In genomic region chr7:149714081-149714909, GRCh38 we compare ENCODE assay signal across 1 cellular context.
A peak's percentile ranks its signal among the peaks of the same experiment; 100 is the strongest.
TF ChIP-seq lines count a peak whose summit lies in the region.

No MANE protein-coding gene starts in this region.

TF ChIP-seq in K562, 482 proteins besides CTCF, POLR2A, EP300 and RAD21 (continued from another document and continues in another):
- TF ChIP-seq CLOCK (CRISPR knock-in tag; IDR thresholded peaks at IDR 0.05; ENCODE audit: borderline replicate concordance) (no peak), RBM15 (IDR thresholded peaks at IDR 0.05; ENCODE audit: insufficient read depth, low read length) (no peak), PRPF4 (IDR thresholded peaks at IDR 0.05; ENCODE audit: insufficient read depth, low read depth, low read length, poor library complexity, severe bottlenecking) (no peak), NUFIP1 (IDR thresholded peaks at IDR 0.05; ENCODE audit: partially characterized antibody) (no peak), ZNF316 (IDR thresholded peaks at IDR 0.05) (no peak), ZBTB8A (IDR thresholded peaks at IDR 0.05; ENCODE audit: partially characterized antibody) (no peak), TRIM28 (IDR thresholded peaks at IDR 0.05) (0 out of 2 replicates have a peak, but pooled peaks have one; percentile 26), BMI1 (IDR thresholded peaks at IDR 0.05; ENCODE audit: low read length) (no peak), ZNF174 (CRISPR knock-in tag; IDR thresholded peaks at IDR 0.05) (no peak), ZBTB2 (IDR thresholded peaks at IDR 0.05) (peak; percentile 44; the same call in 1 of the 2 replicates), TSC22D4 (tag; IDR thresholded peaks at IDR 0.05) (no peak), KLF16 (IDR thresholded peaks at IDR 0.05) (no peak), SMAD2 (IDR thresholded peaks at IDR 0.05; ENCODE audit: low read depth, low read length) (no peak), CBX8 (IDR thresholded peaks at IDR 0.05; ENCODE audit: borderline replicate concordance, extremely low read depth, low read depth, low read length, poor library complexity, severe bottlenecking) (no peak), SRSF7 (optimal IDR thresholded peaks at IDR 0.05; ENCODE audit: low read depth, low read length) (no peak), CSDE1 (IDR thresholded peaks at IDR 0.05) (no peak), EP400 (IDR thresholded peaks at IDR 0.05) (peak; percentile 36; the same call in 1 of the 2 replicates), YY1 (IDR thresholded peaks at IDR 0.05; ENCODE audit: borderline replicate concordance in 1 of 3, control insufficient read depth in 1 of 3, extremely low read depth in 1 of 3, insufficient read depth in 3 of 3, insufficient read length in 1 of 3, insufficient replicate concordance in 2 of 3, low read depth in 1 of 3, low read length in 2 of 3) (peak in 2 of 3 experiments; percentile 35 to 57), ZBTB33 (CRISPR knock-in tag; IDR thresholded peaks at IDR 0.05) (no peak), SUPT5H (IDR thresholded peaks at IDR 0.05) (peak; percentile 49), CREBBP (IDR thresholded peaks at IDR 0.05; ENCODE audit: low read depth, low read length) (no peak), HINFP (tag; conservative IDR thresholded peaks at IDR 0.05; ENCODE audit: low read depth) (no peak), PCBP1 (IDR thresholded peaks at IDR 0.05; ENCODE audit: low read depth, low read length, poor library complexity, severe bottlenecking) (no peak), HMG20B (CRISPR knock-in tag; IDR thresholded peaks at IDR 0.05) (no peak), HMGN3 (IDR thresholded peaks at IDR 0.05; ENCODE audit: borderline replicate concordance, extremely low read depth, insufficient read length, low read depth, low read length) (peak; percentile 54), DPF2 (IDR thresholded peaks at IDR 0.05) (peak; percentile 72; the same call in 1 of the 2 replicates), ZNF436 (CRISPR knock-in tag; IDR thresholded peaks at IDR 0.05) (no peak), SAP30 (IDR thresholded peaks at IDR 0.05; ENCODE audit: borderline replicate concordance, insufficient read depth, low read depth, low read length, poor library complexity, severe bottlenecking) (peak; percentile 76), MLLT1 (IDR thresholded peaks at IDR 0.05) (no peak), RNF2 (IDR thresholded peaks at IDR 0.05) (no peak), PYGO2 (tag; IDR thresholded peaks at IDR 0.05) (no peak), GABPB1 (CRISPR knock-in tag; IDR thresholded peaks at IDR 0.05) (peak; percentile 70; the same call in 1 of the 2 replicates), BCL6 (CRISPR knock-in tag; IDR thresholded peaks at IDR 0.05) (no peak), ZEB2 (IDR thresholded peaks at IDR 0.05) (no peak), POLR2AphosphoS5 (IDR thresholded peaks at IDR 0.05; ENCODE audit: control insufficient read depth, insufficient read depth, low read depth, low read length) (no peak), ZNF24 (IDR thresholded peaks at IDR 0.05) (peak; percentile 91), MAFF (IDR thresholded peaks at IDR 0.05; ENCODE audit: low read length) (no peak), RBM34 (IDR thresholded peaks at IDR 0.05; ENCODE audit: borderline replicate concordance, insufficient read depth, low read length) (no peak)
- TF ChIP-seq, protein P1, sequence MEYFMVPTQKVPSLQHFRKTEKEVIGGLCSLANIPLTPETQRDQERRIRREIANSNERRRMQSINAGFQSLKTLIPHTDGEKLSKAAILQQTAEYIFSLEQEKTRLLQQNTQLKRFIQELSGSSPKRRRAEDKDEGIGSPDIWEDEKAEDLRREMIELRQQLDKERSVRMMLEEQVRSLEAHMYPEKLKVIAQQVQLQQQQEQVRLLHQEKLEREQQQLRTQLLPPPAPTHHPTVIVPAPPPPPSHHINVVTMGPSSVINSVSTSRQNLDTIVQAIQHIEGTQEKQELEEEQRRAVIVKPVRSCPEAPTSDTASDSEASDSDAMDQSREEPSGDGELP (CRISPR knock-in tag; IDR thresholded peaks at IDR 0.05; ENCODE audit: borderline replicate concordance) = peak; percentile 71; the same call in 1 of the 2 replicates
- TF ChIP-seq, protein P2, sequence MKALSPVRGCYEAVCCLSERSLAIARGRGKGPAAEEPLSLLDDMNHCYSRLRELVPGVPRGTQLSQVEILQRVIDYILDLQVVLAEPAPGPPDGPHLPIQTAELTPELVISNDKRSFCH (CRISPR knock-in tag; IDR thresholded peaks at IDR 0.05) = no peak
- TF ChIP-seq, protein P2 (tag; IDR thresholded peaks at IDR 0.05) = no peak
- TF ChIP-seq, protein P3, sequence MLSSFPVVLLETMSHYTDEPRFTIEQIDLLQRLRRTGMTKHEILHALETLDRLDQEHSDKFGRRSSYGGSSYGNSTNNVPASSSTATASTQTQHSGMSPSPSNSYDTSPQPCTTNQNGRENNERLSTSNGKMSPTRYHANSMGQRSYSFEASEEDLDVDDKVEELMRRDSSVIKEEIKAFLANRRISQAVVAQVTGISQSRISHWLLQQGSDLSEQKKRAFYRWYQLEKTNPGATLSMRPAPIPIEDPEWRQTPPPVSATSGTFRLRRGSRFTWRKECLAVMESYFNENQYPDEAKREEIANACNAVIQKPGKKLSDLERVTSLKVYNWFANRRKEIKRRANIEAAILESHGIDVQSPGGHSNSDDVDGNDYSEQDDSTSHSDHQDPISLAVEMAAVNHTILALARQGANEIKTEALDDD (IDR thresholded peaks at IDR 0.05) = no peak
- TF ChIP-seq, protein P4, sequence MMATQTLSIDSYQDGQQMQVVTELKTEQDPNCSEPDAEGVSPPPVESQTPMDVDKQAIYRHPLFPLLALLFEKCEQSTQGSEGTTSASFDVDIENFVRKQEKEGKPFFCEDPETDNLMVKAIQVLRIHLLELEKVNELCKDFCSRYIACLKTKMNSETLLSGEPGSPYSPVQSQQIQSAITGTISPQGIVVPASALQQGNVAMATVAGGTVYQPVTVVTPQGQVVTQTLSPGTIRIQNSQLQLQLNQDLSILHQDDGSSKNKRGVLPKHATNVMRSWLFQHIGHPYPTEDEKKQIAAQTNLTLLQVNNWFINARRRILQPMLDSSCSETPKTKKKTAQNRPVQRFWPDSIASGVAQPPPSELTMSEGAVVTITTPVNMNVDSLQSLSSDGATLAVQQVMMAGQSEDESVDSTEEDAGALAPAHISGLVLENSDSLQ (IDR thresholded peaks at IDR 0.05) = no peak
